13 cellular contexts compared by ENCODE assay signal in the genomic region with DNA sequence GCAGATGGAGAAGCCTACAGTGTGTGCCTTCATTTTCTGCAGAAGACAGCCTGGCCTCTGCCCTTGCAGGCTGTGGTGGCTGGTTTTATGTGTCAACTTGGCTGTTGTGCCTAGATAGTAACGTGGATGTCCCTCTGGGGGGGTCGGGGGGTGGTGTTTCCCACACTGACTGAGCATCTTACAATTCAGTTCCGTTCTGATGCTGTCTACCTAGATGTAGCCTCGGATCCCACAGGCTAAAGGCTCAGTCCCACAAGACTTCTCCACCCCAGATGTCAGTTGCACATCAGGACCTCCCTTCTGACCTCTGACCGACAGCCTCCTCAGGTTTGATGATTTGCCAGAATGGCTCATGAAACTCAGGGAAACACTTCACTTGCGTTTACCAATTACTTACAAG. TPM values are rescaled to one million over a fixed set of nuclear protein-coding genes. Genes with fewer than 3 reads are reported as not detected.
DNase-seq lines count a peak whose midpoint lies in the region; TF ChIP-seq lines count a peak whose summit lies in the region.
"Had no signal": no experiment of that assay in that cellular context is flagged by ENCODE, and none has a peak within 500 bp of the region (broad histone marks: within the 10 kb centered on the region; RNA-seq: fewer than 3 reads in every experiment).

No MANE protein-coding gene starts in this region.

- H3K27ac ChIP-seq in ACC112 (ENCODE audit: low read depth, low read length) (no peak overlapping the region), KMS-11 (no peak overlapping the region), endodermal cell (ENCODE audit: low read depth, low read length) (no peak overlapping the region), neural progenitor cell (no peak overlapping the region)
- H3K27ac ChIP-seq: uterus had no signal

- H3K4me1 Mint-ChIP-seq in endodermal cell (peaks cover 40% of the 10 kb centered on the region), neural progenitor cell (peaks cover 47% of the 10 kb centered on the region)

- DNase-seq in endodermal cell (peak; percentile 26), neural progenitor cell (ENCODE audit: low spot score) (no peak), SW 1271 (lab: John Stamatoyannopoulos, UW) (no peak), CD1c-positive myeloid dendritic cell (ENCODE audit: extremely low spot score) (no peak), H7 (no peak)
- no peak for DNase-seq in stimulated activated CD4-positive, alpha-beta T cell treated with anti-CD3 and anti-CD28 coated beads, Interleukin-1b, Interleukin-23, amount 100 ng/mL, for 48 hours
- DNase-seq: effector CD4-positive, alpha-beta T cell; NK-92 treated with Interleukin-12 subunit alpha and Interleukin-12 subunit beta, amount 100 ng/mL, for 24 hours; uterus had no signal

- no peaks in the 10 kb centered on the region for H3K9me3 ChIP-seq in endodermal cell (ENCODE audit: control insufficient read depth, low read length)
- H3K9me3 ChIP-seq in neural progenitor cell (ENCODE audit: low read depth), result no peaks in the 10 kb centered on the region
- H3K9me3 ChIP-seq: SK-N-SH, uterus had no signal

- H3K4me2 ChIP-seq in KMS-11 (peak overlapping the region; percentile 13; the same call in 1 of the 2 replicates), neural progenitor cell (peak overlapping the region; percentile 93)

- H2AFZ ChIP-seq in ACC112 (ENCODE audit: low read length, unreplicated experiment), result no peak overlapping the region
- no peak overlapping the region for H2AFZ ChIP-seq in KMS-11 (ENCODE audit: low read depth)
- H2AFZ ChIP-seq in neural progenitor cell (replicated peaks), result no peak overlapping the region

- H3K36me3 Mint-ChIP-seq in endodermal cell (ENCODE audit: low read depth) (peaks cover 8% of the 10 kb centered on the region), neural progenitor cell (peaks cover 13% of the 10 kb centered on the region)

- H3K27me3 ChIP-seq in ACC112 (ENCODE audit: insufficient read depth, low read length), result no peaks in the 10 kb centered on the region
- H3K27me3 ChIP-seq in KMS-11 (ENCODE audit: insufficient read depth, low read depth), result no peaks in the 10 kb centered on the region
- no peaks in the 10 kb centered on the region for H3K27me3 ChIP-seq in endodermal cell (ENCODE audit: control insufficient read depth, insufficient read depth, low read length, poor library complexity, severe bottlenecking)
- peaks cover 4% of the 10 kb centered on the region for H3K27me3 ChIP-seq in neural progenitor cell
- peaks cover 3% of the 10 kb centered on the region; the same call in 1 of the 2 replicates for H3K27me3 ChIP-seq in H7 (ENCODE audit: control insufficient read depth, insufficient read depth, low read length)
- H3K27me3 ChIP-seq: uterus had no signal

- TF ChIP-seq CTCF in KMS-11 (conservative IDR thresholded peaks at IDR 0.05; ENCODE audit: low read depth, low read length) (no peak), endodermal cell (conservative IDR thresholded peaks at IDR 0.05) (no peak), neural progenitor cell (IDR thresholded peaks at IDR 0.05) (no peak)

- H3K4me3 Mint-ChIP-seq in endodermal cell (no peak overlapping the region), neural progenitor cell (peak overlapping the region; percentile 36)
- H3K4me3 Mint-ChIP-seq: WTC11 had no signal

- no peaks in the 10 kb centered on the region for H4K20me1 ChIP-seq in KMS-11 (ENCODE audit: insufficient read depth)
- peaks cover 67% of the 10 kb centered on the region for H4K20me1 ChIP-seq in neural progenitor cell (ENCODE audit: low read depth)

- H3K27me3 Mint-ChIP-seq in endodermal cell (ENCODE audit: insufficient read depth) (no peaks in the 10 kb centered on the region), neural progenitor cell (ENCODE audit: insufficient read depth, low read depth) (peaks cover 4% of the 10 kb centered on the region)

- H3K4me3 ChIP-seq in ACC112 (ENCODE audit: low read depth, low read length), result peak overlapping the region; percentile 99
- no peak overlapping the region for H3K4me3 ChIP-seq in KMS-11 (IDR thresholded peaks at IDR 0.05; ENCODE audit: insufficient read depth, low read depth, low read length)
- H3K4me3 ChIP-seq in endodermal cell (ENCODE audit: low read length), result no peak overlapping the region
- H3K4me3 ChIP-seq in neural progenitor cell, result no peak overlapping the region
- no peak overlapping the region for H3K4me3 ChIP-seq in H7 (ENCODE audit: insufficient read depth, low read depth, low read length)
- H3K4me3 ChIP-seq: uterus had no signal

- H3K9me3 Mint-ChIP-seq in endodermal cell (no peaks in the 10 kb centered on the region), neural progenitor cell (no peaks in the 10 kb centered on the region)
- H3K9me3 Mint-ChIP-seq: WTC11 had no signal

- H3K4me1 ChIP-seq in ACC112 (ENCODE audit: control insufficient read depth, insufficient read depth, low read length, unreplicated experiment) (peaks cover 58% of the 10 kb centered on the region), KMS-11 (ENCODE audit: low read depth, poor library complexity, severe bottlenecking) (peaks cover 58% of the 10 kb centered on the region), endodermal cell (ENCODE audit: control insufficient read depth, insufficient read depth, low read length) (peaks cover 2% of the 10 kb centered on the region), neural progenitor cell (peaks cover 60% of the 10 kb centered on the region)

- WGBS in endodermal cell (ENCODE audit: insufficient coverage in 1 of 2, insufficient read length in 1 of 2), 2 experiments, result 96 to 97% methylated on average over 5 to 6 of the region's 6 CpGs

- H3K27ac Mint-ChIP-seq in endodermal cell (no peak overlapping the region), neural progenitor cell (no peak overlapping the region)
- H3K27ac Mint-ChIP-seq: WTC11 had no signal

- H3F3A ChIP-seq in neural progenitor cell (ENCODE audit: low read depth), result peaks cover 40% of the 10 kb centered on the region

- H3K79me2 ChIP-seq in ACC112 (ENCODE audit: control insufficient read depth, insufficient read depth, low read length, unreplicated experiment) (peaks cover 91% of the 10 kb centered on the region), KMS-11 (ENCODE audit: insufficient read depth, low read depth) (peaks cover 57% of the 10 kb centered on the region), neural progenitor cell (ENCODE audit: low read depth) (peaks cover 87% of the 10 kb centered on the region)

- no peak overlapping the region for H3K9ac ChIP-seq in KMS-11
- no peak overlapping the region for H3K9ac ChIP-seq in endodermal cell (ENCODE audit: extremely low read depth, low read length, poor library complexity, severe bottlenecking)
- H3K9ac ChIP-seq in neural progenitor cell, result no peak overlapping the region
- H3K9ac ChIP-seq: SK-N-SH had no signal

- H3K36me3 ChIP-seq in ACC112 (ENCODE audit: insufficient read depth, low read length), result peaks cover 24% of the 10 kb centered on the region
- no peaks in the 10 kb centered on the region for H3K36me3 ChIP-seq in KMS-11 (ENCODE audit: insufficient read depth)
- H3K36me3 ChIP-seq in endodermal cell (ENCODE audit: control insufficient read depth, insufficient read depth, low read length), result peaks cover 28% of the 10 kb centered on the region
- H3K36me3 ChIP-seq in neural progenitor cell, result no peaks in the 10 kb centered on the region
- no peaks in the 10 kb centered on the region; the same call in none of the 2 replicates for H3K36me3 ChIP-seq in H7 (replicated peaks; ENCODE audit: control insufficient read depth, insufficient read depth, low read length)
- H3K36me3 ChIP-seq: uterus had no signal

RNA-seq across cellular contexts. Expression of a gene that starts 4.3 kb away (rescaled TPM):
- total RNA-seq in endodermal cell (10 to 100 TPM; 59.3 to 66.8 TPM), neural progenitor cell (ENCODE audit: low replicate concordance) (40.9 and 76.7 TPM in 2 replicates)
- 48.4 TPM for polyA plus RNA-seq in endodermal cell (2013, experiment 1 of 2)
- 48.7 TPM for polyA plus RNA-seq in endodermal cell (2013, experiment 2 of 2)
- 52.0 and 57.1 TPM in 2 replicates for total RNA-seq in H7 (2014; rRNA removed; shearing (Covaris generic))

RNA-seq across cellular contexts. Expression of a gene that starts 56.7 kb away (rescaled TPM):
- 10 to 100 TPM; 77.1 to 93.6 TPM for total RNA-seq in endodermal cell
- 49.8 TPM for polyA plus RNA-seq in endodermal cell (2013, experiment 1 of 2)
- polyA plus RNA-seq in endodermal cell (2013, experiment 2 of 2), result 44.7 TPM
- 32.3 and 60.1 TPM in 2 replicates for total RNA-seq in neural progenitor cell (ENCODE audit: low replicate concordance)
- 45.4 and 51.2 TPM in 2 replicates for total RNA-seq in H7 (2014; rRNA removed; shearing (Covaris generic))
